ENCODE assay signal across 6 cellular contexts in genomic region chr3:164794099-164794498, GRCh38.
"Had no signal": no experiment of that assay in that cellular context is flagged by ENCODE, and none has a peak within 500 bp of the region (broad histone marks: within the 10 kb centered on the region; RNA-seq: fewer than 3 reads in every experiment).

No MANE protein-coding gene starts in this region.

- H3K9ac ChIP-seq: KMS-11 had no signal

- FAIRE-seq: HTR-8/SVneo had no signal

- H3K27ac ChIP-seq: HL-60, KMS-11 had no signal

- H3K4me2 ChIP-seq: KMS-11 had no signal

- DNase-seq: Karpas-422, KBM-7, KG1 had no signal
